In the genomic region with DNA sequence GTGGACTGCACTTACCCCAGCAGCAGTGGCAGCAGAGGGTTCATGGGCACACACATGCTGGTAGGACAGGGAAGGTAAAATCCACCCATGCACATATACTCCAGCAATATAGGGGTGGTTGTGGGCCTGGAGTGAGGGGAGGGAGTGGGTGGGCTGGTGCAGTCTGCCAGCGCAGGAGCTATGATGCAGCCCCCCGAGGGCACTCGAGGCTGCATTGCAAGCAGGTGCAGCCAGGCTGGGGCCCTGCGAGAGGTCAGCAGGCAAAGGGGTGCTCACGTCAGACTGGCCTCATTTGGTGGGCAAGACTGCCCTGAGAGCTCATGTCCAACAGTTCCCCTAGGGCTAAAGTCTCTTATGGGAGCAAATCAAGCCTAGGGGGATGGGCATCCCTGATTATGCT, we compare ENCODE assay signal across 10 cellular contexts. TPM values are rescaled to one million over a fixed set of nuclear protein-coding genes. Genes with fewer than 3 reads are reported as not detected.
"Had no signal": no experiment of that assay in that cellular context is flagged by ENCODE, and none has a peak within 500 bp of the region (broad histone marks: within the 10 kb centered on the region; RNA-seq: fewer than 3 reads in every experiment).

No MANE protein-coding gene starts in this region.

- H3K9me3 ChIP-seq: HAP-1 had no signal

- H3K9ac ChIP-seq: GM23248 had no signal

- ATAC-seq: HCT116, K562 had no signal

- DNase-seq: GM23248, GOT3, H7, HFFc6, IMR-90 had no signal

- H3K27ac ChIP-seq: GM23248, HL-60 had no signal

- H3K4me3 Mint-ChIP-seq: HFFc6 had no signal

- H2AFZ ChIP-seq: GM23248 had no signal

- H3K27ac Mint-ChIP-seq: HFFc6 had no signal

- H3K4me1 ChIP-seq: HAP-1 had no signal

- H3K4me3 ChIP-seq: GM23248, HAP-1, K562 had no signal

- H3K36me3 ChIP-seq: HAP-1 had no signal

RNA-seq across cellular contexts. Expression of a gene that starts 32.4 kb away (rescaled TPM):
- total RNA-seq: GM23248, H7, K562 had no signal
- polyA plus RNA-seq: GM23248, K562 had no signal

RNA-seq across cellular contexts. Expression of a gene that starts 41.1 kb away (rescaled TPM):
- total RNA-seq: GM23248, H7, HT1080, IMR-90, K562 had no signal
- polyA plus RNA-seq: IMR-90, K562 had no signal

RNA-seq across cellular contexts. Expression of a gene that starts 47.3 kb away (rescaled TPM):
- total RNA-seq: GM23248, H7, K562 had no signal
- polyA plus RNA-seq: K562 had no signal

RNA-seq across cellular contexts. Expression of a gene that starts 53.3 kb away (rescaled TPM):
- total RNA-seq: GM23248, K562 had no signal
- polyA plus RNA-seq: GM23248, K562 had no signal
